In the genomic region with DNA sequence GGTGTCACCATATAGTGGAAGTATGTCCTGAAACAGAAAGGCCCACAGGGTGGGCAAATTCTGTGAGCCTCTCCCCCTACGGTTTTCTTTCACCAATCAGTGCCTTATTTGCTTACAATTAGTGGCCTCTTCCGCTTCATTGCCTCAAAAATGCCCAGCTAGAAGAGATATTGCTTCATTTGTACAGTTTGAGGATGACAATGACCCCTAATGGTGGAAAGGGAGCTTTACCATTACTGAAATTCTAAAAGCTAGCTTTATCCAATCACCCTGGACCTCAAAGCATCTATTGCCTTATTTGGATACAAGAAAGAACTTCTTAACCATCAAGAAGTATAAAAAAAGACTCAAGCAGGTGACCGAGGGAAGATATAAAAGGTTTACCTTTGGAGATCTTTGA, we compare ENCODE assay signal across 1 cellular context.
TF ChIP-seq lines count a peak whose summit lies in the region.

No MANE protein-coding gene starts in this region.

TF ChIP-seq in HCT116, 20 proteins besides CTCF, POLR2A, EP300 and RAD21 (continued from another document):
- TF ChIP-seq, protein P1, sequence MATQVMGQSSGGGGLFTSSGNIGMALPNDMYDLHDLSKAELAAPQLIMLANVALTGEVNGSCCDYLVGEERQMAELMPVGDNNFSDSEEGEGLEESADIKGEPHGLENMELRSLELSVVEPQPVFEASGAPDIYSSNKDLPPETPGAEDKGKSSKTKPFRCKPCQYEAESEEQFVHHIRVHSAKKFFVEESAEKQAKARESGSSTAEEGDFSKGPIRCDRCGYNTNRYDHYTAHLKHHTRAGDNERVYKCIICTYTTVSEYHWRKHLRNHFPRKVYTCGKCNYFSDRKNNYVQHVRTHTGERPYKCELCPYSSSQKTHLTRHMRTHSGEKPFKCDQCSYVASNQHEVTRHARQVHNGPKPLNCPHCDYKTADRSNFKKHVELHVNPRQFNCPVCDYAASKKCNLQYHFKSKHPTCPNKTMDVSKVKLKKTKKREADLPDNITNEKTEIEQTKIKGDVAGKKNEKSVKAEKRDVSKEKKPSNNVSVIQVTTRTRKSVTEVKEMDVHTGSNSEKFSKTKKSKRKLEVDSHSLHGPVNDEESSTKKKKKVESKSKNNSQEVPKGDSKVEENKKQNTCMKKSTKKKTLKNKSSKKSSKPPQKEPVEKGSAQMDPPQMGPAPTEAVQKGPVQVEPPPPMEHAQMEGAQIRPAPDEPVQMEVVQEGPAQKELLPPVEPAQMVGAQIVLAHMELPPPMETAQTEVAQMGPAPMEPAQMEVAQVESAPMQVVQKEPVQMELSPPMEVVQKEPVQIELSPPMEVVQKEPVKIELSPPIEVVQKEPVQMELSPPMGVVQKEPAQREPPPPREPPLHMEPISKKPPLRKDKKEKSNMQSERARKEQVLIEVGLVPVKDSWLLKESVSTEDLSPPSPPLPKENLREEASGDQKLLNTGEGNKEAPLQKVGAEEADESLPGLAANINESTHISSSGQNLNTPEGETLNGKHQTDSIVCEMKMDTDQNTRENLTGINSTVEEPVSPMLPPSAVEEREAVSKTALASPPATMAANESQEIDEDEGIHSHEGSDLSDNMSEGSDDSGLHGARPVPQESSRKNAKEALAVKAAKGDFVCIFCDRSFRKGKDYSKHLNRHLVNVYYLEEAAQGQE (IDR thresholded peaks at IDR 0.05; ENCODE audit: low read depth): no peak
- TF ChIP-seq SP1 (IDR thresholded peaks at IDR 0.05; ENCODE audit: low read depth) (no peak), POLR2AphosphoS5 (IDR thresholded peaks at IDR 0.05; ENCODE audit: low read depth, low read length) (no peak), YY1 (IDR thresholded peaks at IDR 0.05; ENCODE audit: extremely low read depth, insufficient replicate concordance, low read depth, low read length) (no peak), FOSL1 (IDR thresholded peaks at IDR 0.05; ENCODE audit: low read depth) (no peak), SRF (IDR thresholded peaks at IDR 0.05; ENCODE audit: low read depth) (no peak), ZFX (IDR thresholded peaks at IDR 0.05) (no peak), CBX3 (IDR thresholded peaks at IDR 0.05; ENCODE audit: low read depth) (no peak), JUND (IDR thresholded peaks at IDR 0.05) (no peak), CEBPB (IDR thresholded peaks at IDR 0.05; ENCODE audit: low read depth) (no peak)
- TF ChIP-seq, protein P2, sequence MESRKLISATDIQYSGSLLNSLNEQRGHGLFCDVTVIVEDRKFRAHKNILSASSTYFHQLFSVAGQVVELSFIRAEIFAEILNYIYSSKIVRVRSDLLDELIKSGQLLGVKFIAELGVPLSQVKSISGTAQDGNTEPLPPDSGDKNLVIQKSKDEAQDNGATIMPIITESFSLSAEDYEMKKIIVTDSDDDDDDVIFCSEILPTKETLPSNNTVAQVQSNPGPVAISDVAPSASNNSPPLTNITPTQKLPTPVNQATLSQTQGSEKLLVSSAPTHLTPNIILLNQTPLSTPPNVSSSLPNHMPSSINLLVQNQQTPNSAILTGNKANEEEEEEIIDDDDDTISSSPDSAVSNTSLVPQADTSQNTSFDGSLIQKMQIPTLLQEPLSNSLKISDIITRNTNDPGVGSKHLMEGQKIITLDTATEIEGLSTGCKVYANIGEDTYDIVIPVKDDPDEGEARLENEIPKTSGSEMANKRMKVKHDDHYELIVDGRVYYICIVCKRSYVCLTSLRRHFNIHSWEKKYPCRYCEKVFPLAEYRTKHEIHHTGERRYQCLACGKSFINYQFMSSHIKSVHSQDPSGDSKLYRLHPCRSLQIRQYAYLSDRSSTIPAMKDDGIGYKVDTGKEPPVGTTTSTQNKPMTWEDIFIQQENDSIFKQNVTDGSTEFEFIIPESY (IDR thresholded peaks at IDR 0.05; ENCODE audit: extremely low read depth, insufficient replicate concordance, low read length): no peak
